Comparison of ENCODE assay signal across 11 cellular contexts in genomic region chr5:79069488-79070001, GRCh38. TPM values are rescaled to one million over a fixed set of nuclear protein-coding genes. Genes with fewer than 3 reads are reported as not detected.
A peak's percentile ranks its signal among the peaks of the same experiment; 100 is the strongest.
DNase-seq lines count a peak whose midpoint lies in the region; ATAC-seq, FAIRE-seq and TF ChIP-seq lines count a peak whose summit lies in the region.
"Had no signal": no experiment of that assay in that cellular context is flagged by ENCODE, and none has a peak within 500 bp of the region (broad histone marks: within the 10 kb centered on the region; RNA-seq: fewer than 3 reads in every experiment).

Gene BHMT2, plus strand, starts transcription at chr5:79069767. Its CDS starts 16 bp downstream, at chr5:79069783.
Gene DMGDH, minus strand, starts transcription at chr5:79069674. Its CDS starts 54 bp downstream, at chr5:79069620.

- intact Hi-C loops in dorsolateral prefrontal cortex (cut with DNase I) = no loop called here
- intact Hi-C loops in HepG2 (cut with micrococcal nuclease; ENCODE audit: unreplicated experiment) = loop anchor here (2.0 kb wide), 1 partner anchor 39 kb away; no protein-coding TSS in a partner anchor

- peaks cover 48% of the 10 kb centered on the region for H3K4me1 ChIP-seq in HepG2 (ENCODE audit: insufficient read depth, low read length)
- peaks cover 7% of the 10 kb centered on the region for H3K4me1 ChIP-seq in suprapubic skin

- H3K36me3 ChIP-seq in HepG2 (replicated peaks in 1 of 2; ENCODE audit: control insufficient read depth in 1 of 2, insufficient read depth in 2 of 2, low read length in 2 of 2) (no peaks in the 10 kb centered on the region), suprapubic skin (no peaks in the 10 kb centered on the region)

- TF ChIP-seq POLR2A in HepG2 (IDR thresholded peaks at IDR 0.05; ENCODE audit: insufficient read depth in 1 of 2, low read depth in 2 of 2, low read length in 2 of 2) (peak; percentile 59 to 63), suprapubic skin (IDR thresholded peaks at IDR 0.05) (no peak)

- H3K4me2 ChIP-seq in HepG2 (ENCODE audit: low read depth, low read length) = peak within 1 kb of the TSS; percentile 85

- H3K27me3 ChIP-seq in dorsolateral prefrontal cortex = peaks cover 0 to 26% (median 6%) of the 10 kb centered on the region in 45 donors
- H3K27me3 ChIP-seq in HepG2 (ENCODE audit: control insufficient read depth in 1 of 2, insufficient read depth in 2 of 2, low read length in 2 of 2) = no peaks in the 10 kb centered on the region
- peaks cover 13% of the 10 kb centered on the region for H3K27me3 ChIP-seq in suprapubic skin

- no peak for FAIRE-seq in HepG2 (lab: Jason Lieb, UNC)

- TF ChIP-seq RAD21 in HepG2 (CRISPR knock-in tag; IDR thresholded peaks at IDR 0.05) = peak; percentile 55

- H3K27ac ChIP-seq in dorsolateral prefrontal cortex = peak within 1 kb of the TSS in 1 of 59 donors; percentile 13
- peak within 1 kb of the TSS; percentile 70 for H3K27ac ChIP-seq in HepG2 (ENCODE audit: extremely low read length, insufficient read depth, low read length)
- H3K27ac ChIP-seq in suprapubic skin = no peak within 1 kb of the TSS

- ATAC-seq in HepG2 (peak; percentile 99), HG03139 (IDR thresholded peaks at IDR 0.05; ENCODE audit: unreplicated experiment) (no peak)
- ATAC-seq: effector memory CD8-positive, alpha-beta T cell had no signal

- CTCF ChIA-PET in HepG2 (lab: Yijun Ruan, JAX; ENCODE audit: low intra/inter-chr PET ratio, low total read pairs) = no interaction called here

- peaks cover 4% of the 10 kb centered on the region for H3K79me2 ChIP-seq in HepG2 (ENCODE audit: insufficient read depth, low read length)

- TF ChIP-seq CTCF in dorsolateral prefrontal cortex (IDR thresholded peaks at IDR 0.05 in 54 of 56, conservative IDR thresholded peaks at IDR 0.05 in 2 of 56; ENCODE audit: low read depth in 1 of 56, partially characterized antibody in 56 of 56) = no peak
- peak; percentile 15; the same call in 1 of the 2 replicates for TF ChIP-seq CTCF in HepG2 (CRISPR knock-in tag; IDR thresholded peaks at IDR 0.05)
- TF ChIP-seq CTCF in suprapubic skin (IDR thresholded peaks at IDR 0.05) = no peak

- 1% methylated on average over 20 of the region's 55 CpGs for WGBS in HepG2 (ENCODE audit: low lambda C conversion rate)
- 8% methylated on average over 13 of the region's 55 CpGs for WGBS in suprapubic skin

- in situ Hi-C loops in HepG2 (cut with HindIII; ENCODE audit: extremely low pct_ligation_motif_present, low pct_unique_long_range_greater_than_20kb) = no loop called here

- peak within 1 kb of the TSS; percentile 81 for H3K9ac ChIP-seq in HepG2 (ENCODE audit: insufficient read depth, low read depth, low read length)

- DNase-seq in LHCN-M2 (ENCODE audit: low read depth) (peak; percentile 27), dorsolateral prefrontal cortex (no peak), HepG2 (ENCODE audit: low spot score) (peak; percentile 23), suprapubic skin (ENCODE audit: low spot score in 2 of 2) (no peak), inferior parietal cortex (ENCODE audit: extremely low spot score) (no peak), NCI-H1436 (lab: John Stamatoyannopoulos, UW) (no peak)
- no peak for DNase-seq in activated CD4-positive, alpha-beta T cell treated with anti-CD3 and anti-CD28 coated beads for 4 hours
- DNase-seq: activated CD4-positive, alpha-beta T cell treated with anti-CD3 and anti-CD28 coated beads, Interleukin-2, amount 50 U/mL, for 1 hour; effector memory CD8-positive, alpha-beta T cell; NCI-H345 had no signal

- no peaks in the 10 kb centered on the region for H3K9me3 ChIP-seq in HepG2 (ENCODE audit: low read length)
- H3K9me3 ChIP-seq in suprapubic skin = peaks cover 6% of the 10 kb centered on the region

- peak within 1 kb of the TSS; percentile 94 for H2AFZ ChIP-seq in HepG2 (ENCODE audit: low read length)

- H3K4me3 ChIP-seq in dorsolateral prefrontal cortex = peak within 1 kb of the TSS in 58 of 59 donors; percentile 12 to 65 (median 42)
- H3K4me3 ChIP-seq in HepG2 (replicated peaks in 1 of 3; ENCODE audit: insufficient read depth in 1 of 3, low read depth in 2 of 3, low read length in 3 of 3) = peak within 1 kb of the TSS; percentile 52 to 76 (median 67)
- peak within 1 kb of the TSS; percentile 50 for H3K4me3 ChIP-seq in suprapubic skin

- TF ChIP-seq EP300 in HepG2 (IDR thresholded peaks at IDR 0.05; ENCODE audit: low read depth in 2 of 2, low read length in 2 of 2) = no peak
- no peak for TF ChIP-seq EP300 in HepG2 (CRISPR knock-in tag; IDR thresholded peaks at IDR 0.05; ENCODE audit: borderline replicate concordance)
- no peak for TF ChIP-seq EP300 in suprapubic skin (IDR thresholded peaks at IDR 0.05)

- no TSS peak for BruUV-seq in HepG2 (replicated peaks; lab: Mats Ljungman, UMichigan)

- POLR2A ChIA-PET in HepG2 (lab: Yijun Ruan, JAX) = interaction anchor here (0.6 to 1.5 kb wide), 5 partner anchors 42 to 377 kb away, joined by 3 to 9 read pairs (median 3); partner anchors contain the start of gene ARSB

- H4K20me1 ChIP-seq in HepG2 (ENCODE audit: insufficient read depth, low read length) = no peaks in the 10 kb centered on the region

TF ChIP-seq in HepG2, 621 proteins besides CTCF, POLR2A, EP300 and RAD21 (continues in another document):
- TF ChIP-seq IRF1 (CRISPR knock-in tag; IDR thresholded peaks at IDR 0.05; ENCODE audit: low read depth) = no peak

RNA-seq across cellular contexts. Expression of gene BHMT2, which starts in this region (rescaled TPM):
- total RNA-seq in LHCN-M2 (2014; rRNA removed) (0.45 and 0.63 TPM in 2 replicates), dorsolateral prefrontal cortex (10 to 100 TPM in 7 of 120 experiments, 1 to 10 TPM in 113; 1.3 to 14.9 (median 4.8) TPM), HepG2 (2016; rRNA removed; fragmentation: Illumina TruSeq; extraction: Trizol) (18.8 and 24.1 TPM in 2 replicates), suprapubic skin (1 to 10 TPM in 2 of 4 donors, under 1 TPM in 2; 0.30 to 7.5 (median 1.4) TPM)
- 0.77 TPM for polyA plus RNA-seq in LHCN-M2 (2012)
- 3.8 and 4.2 TPM in 2 replicates for total RNA-seq in HepG2 (2016; cell fraction: cytosol; rRNA removed; fragmentation: Illumina TruSeq; extraction: Trizol; ENCODE audit: low read depth)
- total RNA-seq in HepG2 (2016; cell fraction: insoluble cytoplasmic fraction; rRNA removed; fragmentation: Illumina TruSeq; extraction: Trizol) = 20.1 and 22.9 TPM in 2 replicates
- 9.9 and 10.6 TPM in 2 replicates for total RNA-seq in HepG2 (2016; cell fraction: membrane; rRNA removed; fragmentation: Illumina TruSeq; extraction: Trizol)
- 12.4 and 16.0 TPM in 2 replicates for total RNA-seq in HepG2 (2016; cell fraction: nucleus; rRNA removed; fragmentation: Illumina TruSeq; extraction: Trizol)
- polyA plus RNA-seq in HepG2 (2011; rRNA removed) = 11.4 and 13.8 TPM in 2 replicates
- 7.9 and 9.3 TPM in 2 replicates for polyA plus RNA-seq in HepG2 (2011; cell fraction: cytosol; rRNA removed)
- 9.9 and 17.2 TPM in 2 replicates for polyA plus RNA-seq in HepG2 (2011; cell fraction: nucleus; rRNA removed)
- polyA plus RNA-seq in HepG2 (2012) = 17.3 and 29.7 TPM in 2 replicates
- polyA plus RNA-seq in HepG2 (2016; cell fraction: cytosol; fragmentation: Illumina TruSeq; extraction: Trizol; ENCODE audit: low read depth) = 4.8 and 5.9 TPM in 2 replicates
- polyA plus RNA-seq in HepG2 (2016; cell fraction: insoluble cytoplasmic fraction; fragmentation: Illumina TruSeq; extraction: Trizol; ENCODE audit: low read depth) = 24.9 and 32.3 TPM in 2 replicates
- 7.8 and 10.1 TPM in 2 replicates for polyA plus RNA-seq in HepG2 (2016; cell fraction: membrane; fragmentation: Illumina TruSeq; extraction: Trizol; ENCODE audit: low read depth)
- 41.7 and 45.7 TPM in 2 replicates for polyA plus RNA-seq in HepG2 (2016; cell fraction: nucleus; fragmentation: Illumina TruSeq; extraction: Trizol; ENCODE audit: insufficient read depth, low read depth)
- 8.8 TPM in 1 of 2 replicates, not detected in the other for polyA minus RNA-seq in HepG2 (2011; rRNA and poly(A)+ RNA removed; ENCODE audit: low replicate concordance)
- polyA minus RNA-seq in HepG2 (2011; cell fraction: cytosol; rRNA and poly(A)+ RNA removed) = 3.7 and 5.3 TPM in 2 replicates
- 18.4 and 18.5 TPM in 2 replicates for polyA minus RNA-seq in HepG2 (2011; cell fraction: nucleus; rRNA and poly(A)+ RNA removed)

RNA-seq across cellular contexts. Expression of gene DMGDH, which starts in this region (rescaled TPM):
- total RNA-seq in LHCN-M2 (2014; rRNA removed) (0.13 and 0.17 TPM in 2 replicates), dorsolateral prefrontal cortex (10 to 100 TPM in 6 of 120 experiments, 1 to 10 TPM in 114; 2.2 to 12.0 (median 5.8) TPM), HepG2 (2016; rRNA removed; fragmentation: Illumina TruSeq; extraction: Trizol) (4.6 and 7.9 TPM in 2 replicates), suprapubic skin (1 to 10 TPM in 2 of 4 donors, under 1 TPM in 1, not detected in 1; 0.55 to 2.8 (median 1.1) TPM)
- polyA plus RNA-seq in LHCN-M2 (2012) = 0.46 TPM
- total RNA-seq in HepG2 (2016; cell fraction: cytosol; rRNA removed; fragmentation: Illumina TruSeq; extraction: Trizol; ENCODE audit: low read depth) = 2.6 and 5.4 TPM in 2 replicates
- total RNA-seq in HepG2 (2016; cell fraction: insoluble cytoplasmic fraction; rRNA removed; fragmentation: Illumina TruSeq; extraction: Trizol) = 4.1 and 7.2 TPM in 2 replicates
- total RNA-seq in HepG2 (2016; cell fraction: membrane; rRNA removed; fragmentation: Illumina TruSeq; extraction: Trizol) = 6.9 and 7.7 TPM in 2 replicates
- 5.3 and 6.5 TPM in 2 replicates for total RNA-seq in HepG2 (2016; cell fraction: nucleus; rRNA removed; fragmentation: Illumina TruSeq; extraction: Trizol)
- 3.2 and 3.6 TPM in 2 replicates for polyA plus RNA-seq in HepG2 (2011; rRNA removed)
- polyA plus RNA-seq in HepG2 (2011; cell fraction: cytosol; rRNA removed) = 2.2 and 3.7 TPM in 2 replicates
- polyA plus RNA-seq in HepG2 (2011; cell fraction: nucleus; rRNA removed) = 1.9 and 2.6 TPM in 2 replicates
- polyA plus RNA-seq in HepG2 (2012) = 3.9 and 8.5 TPM in 2 replicates
- 1.9 and 2.1 TPM in 2 replicates for polyA plus RNA-seq in HepG2 (2016; cell fraction: cytosol; fragmentation: Illumina TruSeq; extraction: Trizol; ENCODE audit: low read depth)
- 3.3 and 4.2 TPM in 2 replicates for polyA plus RNA-seq in HepG2 (2016; cell fraction: insoluble cytoplasmic fraction; fragmentation: Illumina TruSeq; extraction: Trizol; ENCODE audit: low read depth)
- polyA plus RNA-seq in HepG2 (2016; cell fraction: membrane; fragmentation: Illumina TruSeq; extraction: Trizol; ENCODE audit: low read depth) = 3.1 and 5.1 TPM in 2 replicates
- 3.9 and 4.6 TPM in 2 replicates for polyA plus RNA-seq in HepG2 (2016; cell fraction: nucleus; fragmentation: Illumina TruSeq; extraction: Trizol; ENCODE audit: insufficient read depth, low read depth)
- polyA minus RNA-seq in HepG2 (2011; rRNA and poly(A)+ RNA removed; ENCODE audit: low replicate concordance) = 0.35 and 2.7 TPM in 2 replicates
- polyA minus RNA-seq in HepG2 (2011; cell fraction: cytosol; rRNA and poly(A)+ RNA removed) = 2.3 and 3.3 TPM in 2 replicates
- 6.1 and 8.1 TPM in 2 replicates for polyA minus RNA-seq in HepG2 (2011; cell fraction: nucleus; rRNA and poly(A)+ RNA removed)

Comparison
In these comparisons a context has a peak if more than half of its experiments do, and no peak if none do; other contexts are left out.
1. Peak in DNase-seq in LHCN-M2; RNA of the genes that start here not detected or under 1 TPM.
2. POLR2A ChIP-seq: peak in HepG2 (2 of 2); none in suprapubic skin (0 of 2).
3. Peak in every context shown above with its lines, with median percentiles within 50 percentile points of each other: H3K4me3 ChIP-seq.